In genomic region chr6:19247181-19247580, GRCh38 we compare ENCODE assay signal across 6 cellular contexts.
DNase-seq lines count a peak whose midpoint lies in the region; ATAC-seq and TF ChIP-seq lines count a peak whose summit lies in the region.
"Not testable (repeated sequence)": the region's sequence is repeated elsewhere in the genome, so short reads cannot be mapped to it uniquely, and the experiment has no call there.

No MANE protein-coding gene starts in this region.

- peak; percentile 58 for ATAC-seq in WTC11

- not testable (repeated sequence) for H3K27ac Mint-ChIP-seq in WTC11, neural progenitor cell

- H3F3A ChIP-seq in neural progenitor cell (ENCODE audit: low read depth): not testable (repeated sequence)

- H3K9me3 Mint-ChIP-seq in WTC11: peaks cover 16% of the 10 kb centered on the region
- H3K9me3 Mint-ChIP-seq in neural progenitor cell: peaks cover 42% of the 10 kb centered on the region

- H3K9ac ChIP-seq in HUES6 (ENCODE audit: low read length); neural progenitor cell: not testable (repeated sequence)

- peak; percentile 57 for DNase-seq in DMS53 (lab: John Stamatoyannopoulos, UW)
- peak; percentile 71 for DNase-seq in NCI-H526 treated with DMSO at 0.1 percent for 48 hours (lab: John Stamatoyannopoulos, UW)
- DNase-seq in NCI-H82 treated with DMSO at 0.1 percent for 48 hours (lab: John Stamatoyannopoulos, UW; ENCODE audit: unreplicated experiment): peak; percentile 7
- peak; percentile 44 for DNase-seq in WTC11 (ENCODE audit: low spot score)
- not testable (repeated sequence) for DNase-seq in neural progenitor cell (ENCODE audit: low spot score)

- peaks cover 94% of the 10 kb centered on the region for H3K27me3 Mint-ChIP-seq in WTC11 (ENCODE audit: low read depth)
- not testable (repeated sequence) for H3K27me3 Mint-ChIP-seq in neural progenitor cell (ENCODE audit: insufficient read depth, low read depth)

- H3K27me3 ChIP-seq in HUES6 (ENCODE audit: control insufficient read depth, insufficient read depth, low read length): not testable (repeated sequence)
- peaks cover 16% of the 10 kb centered on the region for H3K27me3 ChIP-seq in neural progenitor cell

- H3K9me3 ChIP-seq in HUES6 (ENCODE audit: control insufficient read depth, insufficient read depth, low read depth, low read length): peaks cover 10% of the 10 kb centered on the region
- H3K9me3 ChIP-seq in neural progenitor cell (ENCODE audit: low read depth): not testable (repeated sequence)

- peaks cover 17% of the 10 kb centered on the region for H3K36me3 Mint-ChIP-seq in WTC11
- not testable (repeated sequence) for H3K36me3 Mint-ChIP-seq in neural progenitor cell

- H3K4me3 ChIP-seq in HUES6 (ENCODE audit: low read depth, low read length) (peak overlapping the region; percentile 42), neural progenitor cell (peak overlapping the region; percentile 35)

- TF ChIP-seq CTCF in WTC11 (IDR thresholded peaks at IDR 0.05); neural progenitor cell (IDR thresholded peaks at IDR 0.05): not testable (repeated sequence)

- not testable (repeated sequence) for H3K27ac ChIP-seq in HUES6 (ENCODE audit: low read depth, low read length); neural progenitor cell

- peak overlapping the region; percentile 61 for H3K4me2 ChIP-seq in neural progenitor cell

- H3K4me1 ChIP-seq in HUES6 (ENCODE audit: control insufficient read depth, insufficient read depth, low read length); neural progenitor cell: not testable (repeated sequence)

- H3K4me1 Mint-ChIP-seq in WTC11, neural progenitor cell: not testable (repeated sequence)

- not testable (repeated sequence) for H4K20me1 ChIP-seq in neural progenitor cell (ENCODE audit: low read depth)

- peak overlapping the region; percentile 74 for H3K4me3 Mint-ChIP-seq in WTC11
- H3K4me3 Mint-ChIP-seq in neural progenitor cell: not testable (repeated sequence)

- H3K36me3 ChIP-seq in HUES6 (ENCODE audit: control insufficient read depth, insufficient read depth, low read length); neural progenitor cell: not testable (repeated sequence)

- POLR2A ChIA-PET in WTC11 (lab: Charles Lee): interaction anchor here (0.6 kb wide), 1 partner anchor 444 kb away, joined by 4 read pairs; no protein-coding TSS in a partner anchor

- CTCF ChIA-PET in WTC11 (lab: Charles Lee): interaction anchor here (0.6 to 1.6 kb wide), 4 partner anchors 15 to 223 kb away, joined by 3 to 5 read pairs (median 4); no protein-coding TSS in a partner anchor

- H3K79me2 ChIP-seq in neural progenitor cell (ENCODE audit: low read depth): not testable (repeated sequence)

- peak overlapping the region; percentile 72 for H2AFZ ChIP-seq in neural progenitor cell (replicated peaks)

TF ChIP-seq in WTC11, 78 proteins besides CTCF, POLR2A, EP300 and RAD21:
- TF ChIP-seq TEAD1 (CRISPR knock-in tag; IDR thresholded peaks at IDR 0.05): peak; percentile 42; the same call in 1 of the 2 replicates
- TF ChIP-seq ARID4B (CRISPR knock-in tag; IDR thresholded peaks at IDR 0.05; ENCODE audit: borderline replicate concordance): 0 out of 2 replicates have a peak, but pooled peaks have one; percentile 43
